In genomic region chr14:22537436-22538310, GRCh38 we compare ENCODE assay signal across 10 cellular contexts. TPM values are rescaled to one million over a fixed set of nuclear protein-coding genes. Genes with fewer than 3 reads are reported as not detected.
A peak's percentile ranks its signal among the peaks of the same experiment; 100 is the strongest.
DNase-seq lines count a peak whose midpoint lies in the region; ATAC-seq and TF ChIP-seq lines count a peak whose summit lies in the region.
"Had no signal": no experiment of that assay in that cellular context is flagged by ENCODE, and none has a peak within 500 bp of the region (broad histone marks: within the 10 kb centered on the region; RNA-seq: fewer than 3 reads in every experiment).

No MANE protein-coding gene starts in this region.

- H3K36me3 Mint-ChIP-seq in activated naive CD4-positive, alpha-beta T cell treated with anti-CD3 and anti-CD28 coated beads, Interleukin-2, amount 50 U/mL, for 24 hours: peaks cover 77% of the 10 kb centered on the region
- H3K36me3 Mint-ChIP-seq in activated T-helper 17 cell treated with anti-CD3 and anti-CD28 coated beads, Interleukin-2, amount 50 U/mL, for 72 hours (ENCODE audit: low read depth): peaks cover 100% of the 10 kb centered on the region
- peaks cover 9 to 23% (median 17%) of the 10 kb centered on the region in 3 donors for H3K36me3 Mint-ChIP-seq in immature natural killer cell
- H3K36me3 Mint-ChIP-seq: WTC11 had no signal

- H3K36me3 ChIP-seq in tibial artery (no peaks in the 10 kb centered on the region), prostate gland (no peaks in the 10 kb centered on the region)

- H3K27me3 ChIP-seq in tibial artery (no peaks in the 10 kb centered on the region), prostate gland (replicated peaks; ENCODE audit: insufficient read depth) (no peaks in the 10 kb centered on the region)

- H3K9me3 ChIP-seq in tibial artery (no peaks in the 10 kb centered on the region), prostate gland (no peaks in the 10 kb centered on the region)

- peaks cover 94% of the 10 kb centered on the region for H3K4me1 Mint-ChIP-seq in activated naive CD4-positive, alpha-beta T cell treated with anti-CD3 and anti-CD28 coated beads, Interleukin-2, amount 50 U/mL, for 24 hours
- peaks cover 75% of the 10 kb centered on the region for H3K4me1 Mint-ChIP-seq in activated T-helper 17 cell treated with anti-CD3 and anti-CD28 coated beads, Interleukin-2, amount 50 U/mL, for 72 hours
- H3K4me1 Mint-ChIP-seq in immature natural killer cell: peaks cover 28 to 33% of the 10 kb centered on the region in 2 donors

- DNase-seq in activated naive CD4-positive, alpha-beta T cell (lab: John Stamatoyannopoulos, UW): no peak
- no peak for DNase-seq in immature natural killer cell
- DNase-seq in tibial artery: no peak
- no peak for DNase-seq in NCI-H524 (lab: John Stamatoyannopoulos, UW)
- DNase-seq in prostate gland (ENCODE audit: low spot score): no peak
- no peak for DNase-seq in NCI-H1436 treated with DMSO at 0.1 percent for 48 hours (lab: John Stamatoyannopoulos, UW)
- DNase-seq: hippocampal formation had no signal

- peak overlapping the region; percentile 88 for H3K4me3 Mint-ChIP-seq in activated naive CD4-positive, alpha-beta T cell treated with anti-CD3 and anti-CD28 coated beads, Interleukin-2, amount 50 U/mL, for 24 hours
- peak overlapping the region; percentile 88 for H3K4me3 Mint-ChIP-seq in activated T-helper 17 cell treated with anti-CD3 and anti-CD28 coated beads, Interleukin-2, amount 50 U/mL, for 72 hours
- H3K4me3 Mint-ChIP-seq in immature natural killer cell: no peak overlapping the region
- H3K4me3 Mint-ChIP-seq: WTC11 had no signal

- no peak for ATAC-seq in activated T-helper 17 cell treated with anti-CD3 and anti-CD28 coated beads, Interleukin-2, amount 50 U/mL, for 72 hours (replicated peaks)
- ATAC-seq: WTC11 had no signal

- intact Hi-C loops in tibial artery (cut with DNase I; ENCODE audit: low total_unique reads): no loop called here
- intact Hi-C loops in prostate gland (cut with DNase I): no loop called here

- H3K27ac ChIP-seq in tibial artery (peak overlapping the region; percentile 46 to 53), prostate gland (peak overlapping the region in 1 of 2 donors; percentile 28)

- TF ChIP-seq CTCF in tibial artery (IDR thresholded peaks at IDR 0.05) (no peak), prostate gland (IDR thresholded peaks at IDR 0.05) (no peak)

- 96% methylated on average over 8 of the region's 8 CpGs for WGBS in prostate gland

- H3K9me3 Mint-ChIP-seq in activated naive CD4-positive, alpha-beta T cell treated with anti-CD3 and anti-CD28 coated beads, Interleukin-2, amount 50 U/mL, for 24 hours: no peaks in the 10 kb centered on the region
- no peaks in the 10 kb centered on the region for H3K9me3 Mint-ChIP-seq in activated T-helper 17 cell treated with anti-CD3 and anti-CD28 coated beads, Interleukin-2, amount 50 U/mL, for 72 hours
- no peaks in the 10 kb centered on the region for H3K9me3 Mint-ChIP-seq in immature natural killer cell

- H3K4me1 ChIP-seq in tibial artery (peaks cover 0 to 27% (median 22%) of the 10 kb centered on the region in 4 donors), prostate gland (replicated peaks) (no peaks in the 10 kb centered on the region)

- H3K27ac Mint-ChIP-seq in activated naive CD4-positive, alpha-beta T cell treated with anti-CD3 and anti-CD28 coated beads, Interleukin-2, amount 50 U/mL, for 24 hours: peak overlapping the region; percentile 94
- H3K27ac Mint-ChIP-seq in activated T-helper 17 cell treated with anti-CD3 and anti-CD28 coated beads, Interleukin-2, amount 50 U/mL, for 72 hours: peak overlapping the region; percentile 99
- peak overlapping the region in 4 of 6 donors; percentile 32 to 93 (median 81) for H3K27ac Mint-ChIP-seq in immature natural killer cell
- H3K27ac Mint-ChIP-seq: WTC11 had no signal

- H3K4me3 ChIP-seq in tibial artery: no peak overlapping the region
- no peak overlapping the region for H3K4me3 ChIP-seq in prostate gland

- TF ChIP-seq POLR2A in prostate gland (IDR thresholded peaks at IDR 0.05): no peak

- no peaks in the 10 kb centered on the region for H3K27me3 Mint-ChIP-seq in activated naive CD4-positive, alpha-beta T cell treated with anti-CD3 and anti-CD28 coated beads, Interleukin-2, amount 50 U/mL, for 24 hours
- no peaks in the 10 kb centered on the region for H3K27me3 Mint-ChIP-seq in activated T-helper 17 cell treated with anti-CD3 and anti-CD28 coated beads, Interleukin-2, amount 50 U/mL, for 72 hours
- H3K27me3 Mint-ChIP-seq in immature natural killer cell (ENCODE audit: low read depth in 3 of 3): peaks cover 0 to 2% (median 0%) of the 10 kb centered on the region in 3 donors

RNA-seq across cellular contexts. Expression of gene DAD1, which starts 51.4 kb away (rescaled TPM):
- 100 to 1,000 TPM; 218 to 229 TPM for total RNA-seq in activated T-helper 17 cell treated with anti-CD3 and anti-CD28 coated beads, Interleukin-2, amount 50 U/mL, for 72 hours
- 100 to 1,000 TPM; 602 to 622 (median 602) TPM for polyA plus RNA-seq in immature natural killer cell
- 100 to 1,000 TPM; 231 to 289 TPM for total RNA-seq in prostate gland

Comparison
In these comparisons a context has a peak if more than half of its experiments do, and no peak if none do; other contexts are left out.
1. H3K4me3 Mint-ChIP-seq: peak in activated naive CD4-positive, alpha-beta T cell treated with anti-CD3 and anti-CD28 coated beads, Interleukin-2, amount 50 U/mL, for 24 hours (single experiment) and activated T-helper 17 cell treated with anti-CD3 and anti-CD28 coated beads, Interleukin-2, amount 50 U/mL, for 72 hours (single experiment); none in immature natural killer cell (0 of 5).
2. Peak in every context shown above with its lines, with median percentiles within 50 percentile points of each other: H3K27ac Mint-ChIP-seq.